ENCODE assay signal across 27 cellular contexts in genomic region chr3:115624898-115625297, GRCh38. TPM values are rescaled to one million over a fixed set of nuclear protein-coding genes. Genes with fewer than 3 reads are reported as not detected.
DNase-seq lines count a peak whose midpoint lies in the region; ATAC-seq, FAIRE-seq and TF ChIP-seq lines count a peak whose summit lies in the region.
"Had no signal": no experiment of that assay in that cellular context is flagged by ENCODE, and none has a peak within 500 bp of the region (broad histone marks: within the 10 kb centered on the region; RNA-seq: fewer than 3 reads in every experiment).

No MANE protein-coding gene starts in this region.

- CTCF ChIA-PET in HepG2 (lab: Yijun Ruan, JAX; ENCODE audit: low intra/inter-chr PET ratio, low total read pairs) = no interaction called here

- H3K36me3 Mint-ChIP-seq in nephron progenitor cell (ENCODE audit: low read depth) = no peaks in the 10 kb centered on the region
- H3K36me3 Mint-ChIP-seq: activated CD4-positive, alpha-beta memory T cell treated with anti-CD3 and anti-CD28 coated beads for 36 hours; IgD-negative memory B cell; natural killer cell had no signal

- no peak for TF ChIP-seq CTCF in nephron progenitor cell (IDR thresholded peaks at IDR 0.05)
- TF ChIP-seq CTCF in HepG2 (CRISPR knock-in tag; IDR thresholded peaks at IDR 0.05) = no peak

- intact Hi-C loops in head of caudate nucleus (cut with DNase I) = no loop called here
- intact Hi-C loops in HepG2 (cut with micrococcal nuclease; ENCODE audit: unreplicated experiment) = no loop called here

- ATAC-seq in HepG2 = no peak
- ATAC-seq: left lung; natural killer cell; stimulated activated naive CD8-positive, alpha-beta T cell treated with anti-CD3 and anti-CD28 coated beads, Interleukin-15, amount 100 ng/mL, for 72 hours had no signal

- H3K9ac ChIP-seq in HepG2 (ENCODE audit: insufficient read depth, low read depth, low read length) = no peak overlapping the region

- no peaks in the 10 kb centered on the region for H3K9me3 ChIP-seq in HepG2 (ENCODE audit: low read length)
- H3K9me3 ChIP-seq: left lung, sigmoid colon, tibial artery had no signal

- H3K27ac ChIP-seq in angular gyrus (ENCODE audit: low read depth, low read length) = peak overlapping the region; percentile 16
- H3K27ac ChIP-seq in HepG2 (ENCODE audit: extremely low read length, insufficient read depth, low read length) = no peak overlapping the region
- H3K27ac ChIP-seq: left lung, sigmoid colon, tibial artery had no signal

- H3K27ac Mint-ChIP-seq in nephron progenitor cell = no peak overlapping the region
- H3K27ac Mint-ChIP-seq: activated CD4-positive, alpha-beta memory T cell treated with anti-CD3 and anti-CD28 coated beads for 36 hours; IgD-negative memory B cell; natural killer cell; progenitor cell of endocrine pancreas; stimulated activated naive CD8-positive, alpha-beta T cell treated with anti-CD3 and anti-CD28 coated beads, Interleukin-15, amount 100 ng/mL, for 72 hours had no signal

- H3K9me3 Mint-ChIP-seq in nephron progenitor cell = no peaks in the 10 kb centered on the region
- H3K9me3 Mint-ChIP-seq: activated CD4-positive, alpha-beta memory T cell treated with anti-CD3 and anti-CD28 coated beads for 36 hours; IgD-negative memory B cell; natural killer cell; stimulated activated naive CD8-positive, alpha-beta T cell treated with anti-CD3 and anti-CD28 coated beads, Interleukin-15, amount 100 ng/mL, for 72 hours had no signal

- TF ChIP-seq RAD21 in HepG2 (CRISPR knock-in tag; IDR thresholded peaks at IDR 0.05) = no peak

- FAIRE-seq in HepG2 (lab: Jason Lieb, UNC) = no peak
- FAIRE-seq in GM12892 (lab: Jason Lieb, UNC) = no peak
- FAIRE-seq: colon, GM12891 had no signal

- H3K79me2 ChIP-seq in HepG2 (ENCODE audit: insufficient read depth, low read length) = no peaks in the 10 kb centered on the region

- WGBS in HepG2 (ENCODE audit: low lambda C conversion rate) = 45% methylated on average over 4 of the region's 4 CpGs

- TF ChIP-seq POLR2A in HepG2 (IDR thresholded peaks at IDR 0.05; ENCODE audit: insufficient read depth in 1 of 2, low read depth in 2 of 2, low read length in 2 of 2) (no peak), GM12892 (IDR thresholded peaks at IDR 0.05; ENCODE audit: low read depth, low read length) (no peak)

- peaks cover 29% of the 10 kb centered on the region for H3K27me3 Mint-ChIP-seq in nephron progenitor cell (ENCODE audit: low read depth, poor library complexity)

- no peak overlapping the region for H2AFZ ChIP-seq in HepG2 (ENCODE audit: low read length)

- H3K27me3 ChIP-seq in H7 (ENCODE audit: control insufficient read depth, insufficient read depth, low read length) (0 out of 2 replicates have a peak, but pooled peaks cover 2% of the 10 kb centered on the region), HepG2 (ENCODE audit: control insufficient read depth in 1 of 2, insufficient read depth in 2 of 2, low read length in 2 of 2) (peaks cover 0 to 19% of the 10 kb centered on the region in 2 experiments; a peak in 2 of 5 replicates)

- H3K4me3 ChIP-seq in H7 (ENCODE audit: insufficient read depth, low read depth, low read length) (peak overlapping the region; percentile 82), HepG2 (replicated peaks in 1 of 3; ENCODE audit: insufficient read depth in 1 of 3, low read depth in 2 of 3, low read length in 3 of 3) (no peak overlapping the region)
- H3K4me3 ChIP-seq: left lung, sigmoid colon had no signal

- H4K20me1 ChIP-seq in HepG2 (ENCODE audit: insufficient read depth, low read length) = no peaks in the 10 kb centered on the region

- no peaks in the 10 kb centered on the region for H3K4me1 ChIP-seq in HepG2 (ENCODE audit: insufficient read depth, low read length)
- H3K4me1 ChIP-seq: left lung had no signal

- H3K4me1 Mint-ChIP-seq in nephron progenitor cell = peaks cover 27% of the 10 kb centered on the region

- H3K36me3 ChIP-seq in H7 (replicated peaks; ENCODE audit: control insufficient read depth, insufficient read depth, low read length) = no peaks in the 10 kb centered on the region
- H3K36me3 ChIP-seq in HepG2 (replicated peaks in 1 of 2; ENCODE audit: control insufficient read depth in 1 of 2, insufficient read depth in 2 of 2, low read length in 2 of 2) = no peaks in the 10 kb centered on the region
- H3K36me3 ChIP-seq: left lung, sigmoid colon, tibial artery had no signal

- TF ChIP-seq EP300 in HepG2 (IDR thresholded peaks at IDR 0.05; ENCODE audit: low read depth in 2 of 2, low read length in 2 of 2) = no peak
- no peak for TF ChIP-seq EP300 in HepG2 (CRISPR knock-in tag; IDR thresholded peaks at IDR 0.05; ENCODE audit: borderline replicate concordance)

- in situ Hi-C loops in HepG2 (cut with HindIII; ENCODE audit: extremely low pct_ligation_motif_present, low pct_unique_long_range_greater_than_20kb) = no loop called here

- H3K4me3 Mint-ChIP-seq in nephron progenitor cell = peak overlapping the region; percentile 83
- H3K4me3 Mint-ChIP-seq: activated CD4-positive, alpha-beta memory T cell treated with anti-CD3 and anti-CD28 coated beads for 36 hours; IgD-negative memory B cell; natural killer cell; stimulated activated naive CD8-positive, alpha-beta T cell treated with anti-CD3 and anti-CD28 coated beads, Interleukin-15, amount 100 ng/mL, for 72 hours had no signal

- POLR2A ChIA-PET in HepG2 (lab: Yijun Ruan, JAX) = no interaction called here

- DNase-seq in H7 (no peak), head of caudate nucleus (peak in 23 of 42 donors; percentile 6 to 58 (median 24)), nephron progenitor cell (no peak), HepG2 (ENCODE audit: low spot score) (no peak), GM12892 (ENCODE audit: insufficient read length) (no peak), hepatic stellate cell (ENCODE audit: low spot score) (no peak), epidermal melanocyte (ENCODE audit: insufficient read length, low spot score) (no peak)
- DNase-seq: activated CD4-positive, alpha-beta memory T cell treated with anti-CD3 and anti-CD28 coated beads for 36 hours; activated effector memory CD4-positive, alpha-beta T cell treated with anti-CD3 and anti-CD28 coated beads, Interleukin-2, amount 50 U/mL, for 16 hours; left lung; midbrain; natural killer cell; NCI-H1105; NCI-H2029 treated with DMSO at 0.1 percent for 48 hours; NCI-H345; NCI-H774; sigmoid colon; stimulated activated CD4-positive, alpha-beta T cell treated with anti-CD3 and anti-CD28 coated beads, Interleukin-15, amount 100 ng/mL, for 24 hours; stimulated activated naive CD8-positive, alpha-beta T cell treated with anti-CD3 and anti-CD28 coated beads, Interleukin-15, amount 100 ng/mL, for 72 hours; SW 1271; T1000; tibial artery had no signal

- BruUV-seq in HepG2 (replicated peaks; lab: Mats Ljungman, UMichigan) = no TSS peak

- H3K4me2 ChIP-seq in HepG2 (ENCODE audit: low read depth, low read length) = no peak overlapping the region

TF ChIP-seq in HepG2, 621 proteins besides CTCF, POLR2A, EP300 and RAD21 (continues in another document):
- TF ChIP-seq TP53 (CRISPR knock-in tag; conservative IDR thresholded peaks at IDR 0.05) (no peak), FOXO4 (CRISPR knock-in tag; conservative IDR thresholded peaks at IDR 0.05) (no peak), ZNF224 (CRISPR knock-in tag; IDR thresholded peaks at IDR 0.05) (no peak), GTF2F1 (IDR thresholded peaks at IDR 0.05; ENCODE audit: low read length) (no peak), ZFYVE20 (CRISPR knock-in tag; IDR thresholded peaks at IDR 0.05; ENCODE audit: borderline replicate concordance, low read depth) (no peak), ZNF530 (CRISPR knock-in tag; IDR thresholded peaks at IDR 0.05; ENCODE audit: low read depth) (no peak), SNAPC5 (CRISPR knock-in tag; IDR thresholded peaks at IDR 0.05; ENCODE audit: borderline replicate concordance) (no peak)

RNA-seq across cellular contexts. Expression of gene GAP43, which starts 1.6 kb away (rescaled TPM):
- 24.8 and 26.4 TPM in 2 replicates for total RNA-seq in H7 (2014; rRNA removed; shearing (Covaris generic))
- total RNA-seq in HepG2 (2016; rRNA removed; fragmentation: Illumina TruSeq; extraction: Trizol) = not detected in 2 replicates
- total RNA-seq in HepG2 (2016; cell fraction: cytosol; rRNA removed; fragmentation: Illumina TruSeq; extraction: Trizol; ENCODE audit: low read depth) = not detected in 2 replicates
- not detected in 2 replicates for total RNA-seq in HepG2 (2016; cell fraction: insoluble cytoplasmic fraction; rRNA removed; fragmentation: Illumina TruSeq; extraction: Trizol)
- total RNA-seq in HepG2 (2016; cell fraction: membrane; rRNA removed; fragmentation: Illumina TruSeq; extraction: Trizol) = not detected in 2 replicates
- not detected in 2 replicates for total RNA-seq in HepG2 (2016; cell fraction: nucleus; rRNA removed; fragmentation: Illumina TruSeq; extraction: Trizol)
- not detected in 2 replicates for polyA plus RNA-seq in HepG2 (2011; rRNA removed)
- not detected in 2 replicates for polyA plus RNA-seq in HepG2 (2011; cell fraction: cytosol; rRNA removed)
- polyA plus RNA-seq in HepG2 (2011; cell fraction: nucleus; rRNA removed) = not detected in 2 replicates
- 0.13 and 0.16 TPM in 2 replicates for polyA plus RNA-seq in HepG2 (2012)
- not detected in 2 replicates for polyA plus RNA-seq in HepG2 (2016; cell fraction: cytosol; fragmentation: Illumina TruSeq; extraction: Trizol; ENCODE audit: low read depth)
- 0.14 TPM in 1 of 2 replicates, not detected in the other for polyA plus RNA-seq in HepG2 (2016; cell fraction: insoluble cytoplasmic fraction; fragmentation: Illumina TruSeq; extraction: Trizol; ENCODE audit: low read depth)
- polyA plus RNA-seq in HepG2 (2016; cell fraction: membrane; fragmentation: Illumina TruSeq; extraction: Trizol; ENCODE audit: low read depth) = not detected in 2 replicates
- not detected in 2 replicates for polyA plus RNA-seq in HepG2 (2016; cell fraction: nucleus; fragmentation: Illumina TruSeq; extraction: Trizol; ENCODE audit: insufficient read depth, low read depth)
- 0.09 TPM in 1 of 2 replicates, not detected in the other for polyA minus RNA-seq in HepG2 (2011; rRNA and poly(A)+ RNA removed; ENCODE audit: low replicate concordance)
- not detected in 2 replicates for polyA minus RNA-seq in HepG2 (2011; cell fraction: cytosol; rRNA and poly(A)+ RNA removed)
- not detected in 2 replicates for polyA minus RNA-seq in HepG2 (2011; cell fraction: nucleus; rRNA and poly(A)+ RNA removed)
- not detected for polyA plus RNA-seq in GM12892 (2012; ENCODE audit: missing spikeins)
- total RNA-seq: activated CD4-positive, alpha-beta memory T cell treated with anti-CD3 and anti-CD28 coated beads for 36 hours had no signal
- polyA plus RNA-seq: IgD-negative memory B cell had no signal

Comparison
In these comparisons a context has a peak if more than half of its experiments do, and no peak if none do; other contexts are left out.
1. DNase-seq: peak in head of caudate nucleus (23 of 42); none in H7 (single experiment), nephron progenitor cell (single experiment), HepG2 (single experiment), GM12892 (single experiment), hepatic stellate cell (single experiment) and epidermal melanocyte (single experiment).
2. RNA of gene GAP43, which starts 1.6 kb away (total RNA-seq): 24.8 to 26.4 TPM in H7; not detected in HepG2; every median in the first group is over 10 times any median in the second.